ENCODE assay signal across 1 cellular context in genomic region chr7:44796504-44797328, GRCh38.
TF ChIP-seq lines count a peak whose summit lies in the region.

Gene PPIA, plus strand, starts transcription at chr7:44796681. Its CDS starts 44 bp downstream, at chr7:44796725.

TF ChIP-seq in HepG2, 621 proteins besides CTCF, POLR2A, EP300 and RAD21 (continued from another document and continues in another):
- TF ChIP-seq, protein P1, sequence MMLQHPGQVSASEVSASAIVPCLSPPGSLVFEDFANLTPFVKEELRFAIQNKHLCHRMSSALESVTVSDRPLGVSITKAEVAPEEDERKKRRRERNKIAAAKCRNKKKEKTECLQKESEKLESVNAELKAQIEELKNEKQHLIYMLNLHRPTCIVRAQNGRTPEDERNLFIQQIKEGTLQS (CRISPR knock-in tag; IDR thresholded peaks at IDR 0.05) = peak; percentile 57; the same call in 1 of the 2 replicates
- peak; percentile 59; the same call in 1 of the 2 replicates for TF ChIP-seq BORCS8-MEF2B (CRISPR knock-in tag; IDR thresholded peaks at IDR 0.05)
- peak; percentile 50 for TF ChIP-seq ZNF276 (CRISPR knock-in tag; IDR thresholded peaks at IDR 0.05; ENCODE audit: low read depth)
- TF ChIP-seq U2AF2 (IDR thresholded peaks at IDR 0.05; ENCODE audit: low read depth, low read length) = no peak
- TF ChIP-seq, protein P2, sequence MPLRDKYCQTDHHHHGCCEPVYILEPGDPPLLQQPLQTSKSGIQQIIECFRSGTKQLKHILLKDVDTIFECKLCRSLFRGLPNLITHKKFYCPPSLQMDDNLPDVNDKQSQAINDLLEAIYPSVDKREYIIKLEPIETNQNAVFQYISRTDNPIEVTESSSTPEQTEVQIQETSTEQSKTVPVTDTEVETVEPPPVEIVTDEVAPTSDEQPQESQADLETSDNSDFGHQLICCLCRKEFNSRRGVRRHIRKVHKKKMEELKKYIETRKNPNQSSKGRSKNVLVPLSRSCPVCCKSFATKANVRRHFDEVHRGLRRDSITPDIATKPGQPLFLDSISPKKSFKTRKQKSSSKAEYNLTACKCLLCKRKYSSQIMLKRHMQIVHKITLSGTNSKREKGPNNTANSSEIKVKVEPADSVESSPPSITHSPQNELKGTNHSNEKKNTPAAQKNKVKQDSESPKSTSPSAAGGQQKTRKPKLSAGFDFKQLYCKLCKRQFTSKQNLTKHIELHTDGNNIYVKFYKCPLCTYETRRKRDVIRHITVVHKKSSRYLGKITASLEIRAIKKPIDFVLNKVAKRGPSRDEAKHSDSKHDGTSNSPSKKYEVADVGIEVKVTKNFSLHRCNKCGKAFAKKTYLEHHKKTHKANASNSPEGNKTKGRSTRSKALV (CRISPR knock-in tag; IDR thresholded peaks at IDR 0.05) = peak; percentile 67; the same call in 1 of the 2 replicates
- peak; percentile 68; the same call in 1 of the 2 replicates for TF ChIP-seq ZBTB1 (CRISPR knock-in tag; IDR thresholded peaks at IDR 0.05; ENCODE audit: borderline replicate concordance)
- TF ChIP-seq AGO1 (IDR thresholded peaks at IDR 0.05; ENCODE audit: low read depth, low read length, poor library complexity, severe bottlenecking) = peak; percentile 90
- peak; percentile 80; the same call in 1 of the 2 replicates for TF ChIP-seq ZNF616 (CRISPR knock-in tag; IDR thresholded peaks at IDR 0.05; ENCODE audit: low read depth)
- TF ChIP-seq MYC (CRISPR knock-in tag; IDR thresholded peaks at IDR 0.05; ENCODE audit: borderline replicate concordance) = peak; percentile 97
- TF ChIP-seq GFI1 (CRISPR knock-in tag; IDR thresholded peaks at IDR 0.05; ENCODE audit: borderline replicate concordance) = 0 out of 2 replicates have a peak, but pooled peaks have one; percentile 15
- TF ChIP-seq MYNN (CRISPR knock-in tag; IDR thresholded peaks at IDR 0.05; ENCODE audit: low read depth) = no peak
- TF ChIP-seq XRCC5 (optimal IDR thresholded peaks at IDR 0.05; ENCODE audit: low read length) = peak; percentile 61
- TF ChIP-seq, protein P3, sequence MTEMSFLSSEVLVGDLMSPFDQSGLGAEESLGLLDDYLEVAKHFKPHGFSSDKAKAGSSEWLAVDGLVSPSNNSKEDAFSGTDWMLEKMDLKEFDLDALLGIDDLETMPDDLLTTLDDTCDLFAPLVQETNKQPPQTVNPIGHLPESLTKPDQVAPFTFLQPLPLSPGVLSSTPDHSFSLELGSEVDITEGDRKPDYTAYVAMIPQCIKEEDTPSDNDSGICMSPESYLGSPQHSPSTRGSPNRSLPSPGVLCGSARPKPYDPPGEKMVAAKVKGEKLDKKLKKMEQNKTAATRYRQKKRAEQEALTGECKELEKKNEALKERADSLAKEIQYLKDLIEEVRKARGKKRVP (CRISPR knock-in tag; IDR thresholded peaks at IDR 0.05) = peak in 1 of 2 experiments; percentile 79; a peak in 1 of 4 replicates
- no peak for TF ChIP-seq SNAPC4 (CRISPR knock-in tag; IDR thresholded peaks at IDR 0.05)
- no peak for TF ChIP-seq ZNF121 (CRISPR knock-in tag; IDR thresholded peaks at IDR 0.05)
- TF ChIP-seq, protein P4, sequence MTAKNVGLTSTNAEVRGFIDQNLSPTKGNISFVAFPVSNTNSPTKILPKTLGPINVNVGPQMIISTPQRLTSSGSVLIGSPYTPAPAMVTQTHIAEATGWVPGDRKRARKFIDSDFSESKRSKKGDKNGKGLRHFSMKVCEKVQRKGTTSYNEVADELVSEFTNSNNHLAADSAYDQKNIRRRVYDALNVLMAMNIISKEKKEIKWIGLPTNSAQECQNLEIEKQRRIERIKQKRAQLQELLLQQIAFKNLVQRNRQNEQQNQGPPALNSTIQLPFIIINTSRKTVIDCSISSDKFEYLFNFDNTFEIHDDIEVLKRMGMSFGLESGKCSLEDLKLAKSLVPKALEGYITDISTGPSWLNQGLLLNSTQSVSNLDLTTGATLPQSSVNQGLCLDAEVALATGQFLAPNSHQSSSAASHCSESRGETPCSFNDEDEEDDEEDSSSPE (CRISPR knock-in tag; IDR thresholded peaks at IDR 0.05) = no peak; the same call in 1 of the 2 replicates
- TF ChIP-seq ZNF619 (CRISPR knock-in tag; IDR thresholded peaks at IDR 0.05) = no peak
- peak; percentile 83 for TF ChIP-seq ZNF253 (CRISPR knock-in tag; IDR thresholded peaks at IDR 0.05; ENCODE audit: borderline replicate concordance)
- no peak for TF ChIP-seq KAT2B (IDR thresholded peaks at IDR 0.05; ENCODE audit: borderline replicate concordance, low read depth, low read length)
- no peak for TF ChIP-seq ZNF530 (CRISPR knock-in tag; IDR thresholded peaks at IDR 0.05; ENCODE audit: low read depth)
- TF ChIP-seq, protein P5, sequence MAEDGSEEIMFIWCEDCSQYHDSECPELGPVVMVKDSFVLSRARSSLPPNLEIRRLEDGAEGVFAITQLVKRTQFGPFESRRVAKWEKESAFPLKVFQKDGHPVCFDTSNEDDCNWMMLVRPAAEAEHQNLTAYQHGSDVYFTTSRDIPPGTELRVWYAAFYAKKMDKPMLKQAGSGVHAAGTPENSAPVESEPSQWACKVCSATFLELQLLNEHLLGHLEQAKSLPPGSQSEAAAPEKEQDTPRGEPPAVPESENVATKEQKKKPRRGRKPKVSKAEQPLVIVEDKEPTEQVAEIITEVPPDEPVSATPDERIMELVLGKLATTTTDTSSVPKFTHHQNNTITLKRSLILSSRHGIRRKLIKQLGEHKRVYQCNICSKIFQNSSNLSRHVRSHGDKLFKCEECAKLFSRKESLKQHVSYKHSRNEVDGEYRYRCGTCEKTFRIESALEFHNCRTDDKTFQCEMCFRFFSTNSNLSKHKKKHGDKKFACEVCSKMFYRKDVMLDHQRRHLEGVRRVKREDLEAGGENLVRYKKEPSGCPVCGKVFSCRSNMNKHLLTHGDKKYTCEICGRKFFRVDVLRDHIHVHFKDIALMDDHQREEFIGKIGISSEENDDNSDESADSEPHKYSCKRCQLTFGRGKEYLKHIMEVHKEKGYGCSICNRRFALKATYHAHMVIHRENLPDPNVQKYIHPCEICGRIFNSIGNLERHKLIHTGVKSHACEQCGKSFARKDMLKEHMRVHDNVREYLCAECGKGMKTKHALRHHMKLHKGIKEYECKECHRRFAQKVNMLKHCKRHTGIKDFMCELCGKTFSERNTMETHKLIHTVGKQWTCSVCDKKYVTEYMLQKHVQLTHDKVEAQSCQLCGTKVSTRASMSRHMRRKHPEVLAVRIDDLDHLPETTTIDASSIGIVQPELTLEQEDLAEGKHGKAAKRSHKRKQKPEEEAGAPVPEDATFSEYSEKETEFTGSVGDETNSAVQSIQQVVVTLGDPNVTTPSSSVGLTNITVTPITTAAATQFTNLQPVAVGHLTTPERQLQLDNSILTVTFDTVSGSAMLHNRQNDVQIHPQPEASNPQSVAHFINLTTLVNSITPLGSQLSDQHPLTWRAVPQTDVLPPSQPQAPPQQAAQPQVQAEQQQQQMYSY (CRISPR knock-in tag; IDR thresholded peaks at IDR 0.05) = no peak
- peak; percentile 90 for TF ChIP-seq ZNF687 (CRISPR knock-in tag; IDR thresholded peaks at IDR 0.05)
- peak; percentile 17; the same call in 1 of the 2 replicates for TF ChIP-seq ZNF724P (CRISPR knock-in tag; IDR thresholded peaks at IDR 0.05; ENCODE audit: borderline replicate concordance)
- TF ChIP-seq CEBPG (CRISPR knock-in tag; IDR thresholded peaks at IDR 0.05) = no peak
- peak; percentile 71 for TF ChIP-seq CHD2 (IDR thresholded peaks at IDR 0.05; ENCODE audit: low read depth, low read length)
- TF ChIP-seq SOX13 (IDR thresholded peaks at IDR 0.05) = no peak
- peak in 1 of 2 experiments; percentile 43; a peak in 3 of 4 replicates for TF ChIP-seq SOX13 (CRISPR knock-in tag; conservative IDR thresholded peaks at IDR 0.05 in 1 of 2, IDR thresholded peaks at IDR 0.05 in 1 of 2)
- peak; percentile 89 for TF ChIP-seq IRX3 (CRISPR knock-in tag; IDR thresholded peaks at IDR 0.05; ENCODE audit: borderline replicate concordance, low read depth)
- no peak for TF ChIP-seq ZNF775 (CRISPR knock-in tag; IDR thresholded peaks at IDR 0.05; ENCODE audit: borderline replicate concordance)
- peak; percentile 59 for TF ChIP-seq ZNF563 (CRISPR knock-in tag; IDR thresholded peaks at IDR 0.05)
- peak; percentile 10; the same call in 1 of the 2 replicates for TF ChIP-seq ZNF441 (CRISPR knock-in tag; IDR thresholded peaks at IDR 0.05; ENCODE audit: borderline replicate concordance)
- TF ChIP-seq ZNF224 (CRISPR knock-in tag; IDR thresholded peaks at IDR 0.05) = no peak
- TF ChIP-seq HES4 (CRISPR knock-in tag; IDR thresholded peaks at IDR 0.05; ENCODE audit: borderline replicate concordance) = no peak; the same call in none of the 2 replicates
- TF ChIP-seq REXO4 (CRISPR knock-in tag; IDR thresholded peaks at IDR 0.05; ENCODE audit: borderline replicate concordance) = 0 out of 2 replicates have a peak, but pooled peaks have one; percentile 56
- peak; percentile 86 for TF ChIP-seq ZNF879 (CRISPR knock-in tag; IDR thresholded peaks at IDR 0.05)
- peak; percentile 65 for TF ChIP-seq RFXAP (CRISPR knock-in tag; IDR thresholded peaks at IDR 0.05; ENCODE audit: borderline replicate concordance)
- no peak; the same call in 1 of the 2 replicates for TF ChIP-seq ZNF543 (CRISPR knock-in tag; IDR thresholded peaks at IDR 0.05)
- TF ChIP-seq ZFAT (CRISPR knock-in tag; conservative IDR thresholded peaks at IDR 0.05) = peak; percentile 73; the same call in 1 of the 2 replicates
- no peak for TF ChIP-seq NFIB (CRISPR knock-in tag; IDR thresholded peaks at IDR 0.05; ENCODE audit: borderline replicate concordance)
- TF ChIP-seq ZNF605 (CRISPR knock-in tag; IDR thresholded peaks at IDR 0.05) = peak; percentile 81; the same call in 1 of the 2 replicates
- TF ChIP-seq KAT8 (CRISPR knock-in tag; IDR thresholded peaks at IDR 0.05) = peak; percentile 10
- peak; percentile 92 for TF ChIP-seq ZSCAN21 (CRISPR knock-in tag; IDR thresholded peaks at IDR 0.05; ENCODE audit: borderline replicate concordance)
- TF ChIP-seq RNF2 (conservative IDR thresholded peaks at IDR 0.05; ENCODE audit: low read depth) = peak; percentile 59
- peak; percentile 79 for TF ChIP-seq NCOA1 (CRISPR knock-in tag; IDR thresholded peaks at IDR 0.05)
- TF ChIP-seq ZNF572 (CRISPR knock-in tag; IDR thresholded peaks at IDR 0.05) = 0 out of 2 replicates have a peak, but pooled peaks have one; percentile 27
